Comparison of ENCODE assay signal across 16 cellular contexts in the genomic region with DNA sequence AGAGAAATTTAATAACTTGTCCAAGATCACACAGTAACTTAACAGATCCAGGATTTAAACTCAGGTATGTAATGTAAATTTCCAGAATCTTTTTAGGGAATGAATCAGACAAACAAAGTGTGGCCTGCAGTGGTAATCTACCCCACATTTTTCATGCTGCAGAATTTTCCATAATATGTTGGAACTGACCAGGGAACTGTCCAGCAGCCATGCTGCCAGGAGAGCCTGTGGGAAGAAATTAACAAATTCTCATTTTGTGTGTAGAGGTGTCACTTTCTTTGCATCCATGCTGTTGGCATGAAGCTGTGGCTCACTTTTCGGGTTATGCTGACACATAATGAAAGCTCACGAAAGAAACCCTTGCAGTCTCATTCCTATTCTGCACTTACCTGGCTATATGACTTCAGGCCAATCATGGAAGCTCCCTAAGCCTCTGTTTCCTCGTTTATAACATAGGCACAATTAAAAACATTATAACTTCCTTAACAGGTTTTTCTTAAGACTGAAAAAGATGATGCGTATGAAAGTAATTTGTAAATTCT.
"Had no signal": no experiment of that assay in that cellular context is flagged by ENCODE, and none has a peak within 500 bp of the region (broad histone marks: within the 10 kb centered on the region; RNA-seq: fewer than 3 reads in every experiment).

No MANE protein-coding gene starts in this region.

- H3K4me3 ChIP-seq: esophagus squamous epithelium, left ventricle myocardium inferior, suprapubic skin, vagina had no signal

- H3K27ac ChIP-seq: esophagus squamous epithelium, left ventricle myocardium inferior, suprapubic skin, vagina had no signal

- H3K27ac Mint-ChIP-seq: activated B cell treated with CpG ODN at 0.5 μM for 24 hours; activated naive CD4-positive, alpha-beta T cell treated with anti-CD3 and anti-CD28 coated beads, Interleukin-2, amount 10 ng/mL, durations not matched to agents 7 days and 5 days; immature natural killer cell had no signal

- H3K9me3 Mint-ChIP-seq: activated B cell treated with CpG ODN at 0.5 μM for 24 hours, immature natural killer cell had no signal

- H3K4me1 Mint-ChIP-seq: activated B cell treated with CpG ODN at 0.5 μM for 24 hours, immature natural killer cell had no signal

- H3K36me3 Mint-ChIP-seq: immature natural killer cell had no signal

- H3K4me1 ChIP-seq: esophagus squamous epithelium, left ventricle myocardium inferior, suprapubic skin, vagina had no signal

- H3K9me3 ChIP-seq: esophagus squamous epithelium, left ventricle myocardium inferior, suprapubic skin, vagina had no signal

- DNase-seq: activated B cell treated with CpG ODN at 0.5 μM for 24 hours; activated CD4-positive, alpha-beta T cell treated with anti-CD3 and anti-CD28 coated beads, Interleukin-2, amount 50 U/mL, for 1 hour; activated naive CD4-positive, alpha-beta T cell treated with anti-CD3 and anti-CD28 coated beads, Interleukin-2, amount 10 ng/mL, durations not matched to agents 7 days and 5 days; activated T-cell treated with anti-CD3 and anti-CD28 coated beads for 4 hours; dermis blood vessel endothelial cell; effector memory CD4-positive, alpha-beta T cell; esophagus squamous epithelium; immature natural killer cell; kidney glomerular epithelial cell; left ventricle myocardium inferior; mammary epithelial cell; occipital lobe; stimulated activated CD8-positive, alpha-beta memory T cell treated with anti-CD3 and anti-CD28 coated beads, Interleukin-4, amount 100 ng/mL, for 48 hours; stimulated activated naive CD4-positive, alpha-beta T cell treated with Interleukin-2 at 50 U/mL for 16 hours had no signal

- H3K27me3 Mint-ChIP-seq: activated B cell treated with CpG ODN at 0.5 μM for 24 hours; activated naive CD4-positive, alpha-beta T cell treated with anti-CD3 and anti-CD28 coated beads, Interleukin-2, amount 10 ng/mL, durations not matched to agents 7 days and 5 days had no signal

- H3K36me3 ChIP-seq: esophagus squamous epithelium, left ventricle myocardium inferior, suprapubic skin, vagina had no signal

- H3K4me3 Mint-ChIP-seq: activated B cell treated with CpG ODN at 0.5 μM for 24 hours; activated naive CD4-positive, alpha-beta T cell treated with anti-CD3 and anti-CD28 coated beads, Interleukin-2, amount 10 ng/mL, durations not matched to agents 7 days and 5 days; immature natural killer cell had no signal
